ENCODE assay signal across 8 cellular contexts in the genomic region with DNA sequence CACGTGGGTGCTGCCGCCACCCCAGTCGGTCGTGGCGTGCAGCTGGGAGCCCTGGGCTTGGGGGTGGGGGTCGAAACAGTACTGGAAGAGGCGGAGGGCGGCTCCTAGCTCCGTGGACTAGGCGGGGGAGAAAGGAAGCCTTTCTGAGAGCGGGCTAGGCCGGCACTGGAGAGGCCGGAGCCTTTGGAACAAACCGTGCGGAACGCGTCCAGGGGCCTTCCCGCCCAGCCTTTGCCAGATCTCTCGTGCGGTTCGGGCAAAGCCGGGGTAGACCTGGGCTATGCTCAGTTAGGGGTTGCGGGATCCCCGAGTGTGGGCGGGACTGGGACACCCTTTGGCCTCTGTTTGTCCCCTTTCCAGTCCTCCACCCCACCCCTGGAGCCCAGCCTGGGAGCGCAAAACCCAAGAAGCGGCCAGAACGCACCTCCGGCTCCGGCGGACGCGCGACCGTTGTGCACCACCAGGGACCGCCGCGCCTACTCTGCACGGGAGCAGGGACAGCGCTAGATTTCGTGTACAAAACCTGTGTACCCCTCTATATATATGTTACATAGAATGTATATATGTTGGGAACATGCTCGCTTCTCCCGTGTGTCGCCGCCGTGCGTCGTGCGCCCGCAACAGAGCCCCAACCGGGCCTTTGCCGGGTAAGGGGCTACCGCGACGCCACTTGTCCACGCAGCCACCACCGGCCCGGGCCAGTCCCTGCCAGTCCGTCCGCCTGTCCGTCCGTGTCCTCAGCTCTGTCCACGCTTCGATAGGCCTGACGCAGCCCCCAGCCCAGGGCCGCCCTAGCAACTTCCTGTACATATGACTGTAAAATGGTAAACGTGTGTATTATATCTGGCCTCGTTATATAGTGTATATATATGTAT. TPM values are rescaled to one million over a fixed set of nuclear protein-coding genes. Genes with fewer than 3 reads are reported as not detected.
DNase-seq lines count a peak whose midpoint lies in the region; ATAC-seq and TF ChIP-seq lines count a peak whose summit lies in the region.

No MANE protein-coding gene starts in this region.

- peak overlapping the region in 1 of 2 experiments; percentile 67 for H2BK12ac ChIP-seq in mesenchymal stem cell (ENCODE audit: low read length in 2 of 2)

- H3K9ac ChIP-seq in mesenchymal stem cell (ENCODE audit: low read length) = peak overlapping the region; percentile 80

- H3K36me3 ChIP-seq in esophagus muscularis mucosa (peaks cover 15 to 54% (median 42%) of the 10 kb centered on the region in 4 donors), mesenchymal stem cell (ENCODE audit: control insufficient read depth in 1 of 2, insufficient read depth in 2 of 2, low read depth in 1 of 2, low read length in 2 of 2) (peaks cover 56 to 75% of the 10 kb centered on the region in 2 experiments), uterus (no peaks in the 10 kb centered on the region)

- H3K9me3 ChIP-seq in esophagus muscularis mucosa (no peaks in the 10 kb centered on the region), mesenchymal stem cell (ENCODE audit: control insufficient read depth, low read length) (no peaks in the 10 kb centered on the region), uterus (no peaks in the 10 kb centered on the region)

- H3K4me1 ChIP-seq in esophagus muscularis mucosa (peaks cover 53 to 77% (median 63%) of the 10 kb centered on the region in 4 donors), mesenchymal stem cell (ENCODE audit: control insufficient read depth, insufficient read depth, low read depth, low read length) (peaks cover 47% of the 10 kb centered on the region), uterus (peaks cover 6 to 21% of the 10 kb centered on the region in 2 donors)

- H3K4me3 Mint-ChIP-seq in activated naive CD4-positive, alpha-beta T cell treated with anti-CD3 and anti-CD28 coated beads, Interleukin-2, amount 10 ng/mL, durations not matched to agents 7 days and 5 days = no peak overlapping the region

- no peak for ATAC-seq in activated naive CD4-positive, alpha-beta T cell treated with anti-CD3 and anti-CD28 coated beads, Interleukin-2, amount 50 U/mL, for 72 hours

- intact Hi-C loops in esophagus muscularis mucosa (cut with DNase I) (loop anchor here (5.0 kb wide), 2 partner anchors 112 to 222 kb away; no protein-coding TSS in a partner anchor), uterus (cut with DNase I; ENCODE audit: low total_unique reads) (no loop called here)

- H3K4me3 ChIP-seq in esophagus muscularis mucosa (peak overlapping the region; percentile 39 to 52 (median 44)), mesenchymal stem cell (ENCODE audit: insufficient read depth in 1 of 2, low read depth in 1 of 2, low read length in 2 of 2) (peak overlapping the region; percentile 26 to 37), uterus (peak overlapping the region; percentile 21 to 22)

- no peak overlapping the region for H3K23ac ChIP-seq in mesenchymal stem cell (ENCODE audit: low read length in 2 of 2)

- H3K4me2 ChIP-seq in mesenchymal stem cell (ENCODE audit: low read length, poor library complexity, severe bottlenecking) = peak overlapping the region; percentile 81

- H3K27me3 ChIP-seq in esophagus muscularis mucosa (no peaks in the 10 kb centered on the region), mesenchymal stem cell (ENCODE audit: control insufficient read depth in 1 of 2, insufficient read depth in 1 of 2, low read length in 2 of 2) (no peaks in the 10 kb centered on the region), uterus (no peaks in the 10 kb centered on the region)

- peaks cover 22% of the 10 kb centered on the region for H3K4me1 Mint-ChIP-seq in activated naive CD4-positive, alpha-beta T cell treated with anti-CD3 and anti-CD28 coated beads, Interleukin-2, amount 10 ng/mL, durations not matched to agents 7 days and 5 days

- H2BK120ac ChIP-seq in mesenchymal stem cell (ENCODE audit: low read depth, low read length) = peak overlapping the region; percentile 85

- H3K27me3 Mint-ChIP-seq in activated naive CD4-positive, alpha-beta T cell treated with anti-CD3 and anti-CD28 coated beads, Interleukin-2, amount 10 ng/mL, durations not matched to agents 7 days and 5 days = no peaks in the 10 kb centered on the region

- TF ChIP-seq EP300 in esophagus muscularis mucosa (IDR thresholded peaks at IDR 0.05) = no peak

- H4K8ac ChIP-seq in mesenchymal stem cell (ENCODE audit: low read length) = peak overlapping the region; percentile 75

- H2AFZ ChIP-seq in mesenchymal stem cell (ENCODE audit: low read depth, low read length) = no peak overlapping the region

- peak overlapping the region; percentile 31 for H2BK15ac ChIP-seq in mesenchymal stem cell (ENCODE audit: low read depth, poor library complexity, severe bottlenecking)

- no peak for DNase-seq in activated naive CD4-positive, alpha-beta T cell treated with anti-CD3 and anti-CD28 coated beads, Interleukin-2, amount 10 ng/mL, durations not matched to agents 7 days and 5 days
- no peak for DNase-seq in activated naive CD4-positive, alpha-beta T cell treated with anti-CD3 and anti-CD28 coated beads, Interleukin-2, amount 50 U/mL, for 72 hours (ENCODE audit: low spot score in 2 of 2)
- DNase-seq in esophagus muscularis mucosa (ENCODE audit: extremely low spot score) (no peak), mesenchymal stem cell (peak; percentile 81), uterus (peak; percentile 55 to 69), Kasumi-1 (lab: John Stamatoyannopoulos, UW) (no peak), AG08395 (ENCODE audit: low spot score) (no peak), NCI-H1436 treated with DMSO at 0.1 percent for 48 hours (lab: John Stamatoyannopoulos, UW) (no peak)

- TF ChIP-seq CTCF in esophagus muscularis mucosa (IDR thresholded peaks at IDR 0.05) = no peak
- TF ChIP-seq CTCF in uterus (IDR thresholded peaks at IDR 0.05) = no peak

- H2BK5ac ChIP-seq in mesenchymal stem cell (ENCODE audit: low read depth, low read length, poor library complexity, severe bottlenecking) = peak overlapping the region; percentile 69

- CTCF ChIA-PET in activated naive CD4-positive, alpha-beta T cell treated with anti-CD3 and anti-CD28 coated beads, Interleukin-2, amount 10 ng/mL, durations not matched to agents 7 days and 5 days (lab: Charles Lee) = interaction anchor here (0.6 to 5.9 kb wide), 6 partner anchors 10 to 108 kb away, joined by 3 to 95 read pairs (median 6); no protein-coding TSS in a partner anchor

- H3K27ac Mint-ChIP-seq in activated naive CD4-positive, alpha-beta T cell treated with anti-CD3 and anti-CD28 coated beads, Interleukin-2, amount 10 ng/mL, durations not matched to agents 7 days and 5 days = peak overlapping the region; percentile 28
- no peak overlapping the region for H3K27ac Mint-ChIP-seq in activated naive CD4-positive, alpha-beta T cell treated with anti-CD3 and anti-CD28 coated beads, Interleukin-2, amount 50 U/mL, for 72 hours

- H3K9me3 Mint-ChIP-seq in activated naive CD4-positive, alpha-beta T cell treated with anti-CD3 and anti-CD28 coated beads, Interleukin-2, amount 10 ng/mL, durations not matched to agents 7 days and 5 days = no peaks in the 10 kb centered on the region
- no peaks in the 10 kb centered on the region for H3K9me3 Mint-ChIP-seq in activated naive CD4-positive, alpha-beta T cell treated with anti-CD3 and anti-CD28 coated beads, Interleukin-2, amount 50 U/mL, for 72 hours

- H3K18ac ChIP-seq in mesenchymal stem cell (ENCODE audit: low read depth in 1 of 2, low read length in 2 of 2) = peak overlapping the region; percentile 80 to 92

- WGBS in esophagus muscularis mucosa = 62% methylated on average over 47 of the region's 68 CpGs
- 34% methylated on average over 59 of the region's 68 CpGs for WGBS in mesenchymal stem cell

- peaks cover 33% of the 10 kb centered on the region for H3K36me3 Mint-ChIP-seq in activated naive CD4-positive, alpha-beta T cell treated with anti-CD3 and anti-CD28 coated beads, Interleukin-2, amount 10 ng/mL, durations not matched to agents 7 days and 5 days
- no peaks in the 10 kb centered on the region for H3K36me3 Mint-ChIP-seq in activated naive CD4-positive, alpha-beta T cell treated with anti-CD3 and anti-CD28 coated beads, Interleukin-2, amount 50 U/mL, for 72 hours

- H3K14ac ChIP-seq in mesenchymal stem cell (ENCODE audit: low read length in 2 of 2) = peak overlapping the region in 1 of 2 experiments; percentile 89

- H3K79me1 ChIP-seq in mesenchymal stem cell (replicated peaks; ENCODE audit: low read length, poor library complexity, severe bottlenecking) = peaks cover 9% of the 10 kb centered on the region

- peak overlapping the region; percentile 17 for H2AK5ac ChIP-seq in mesenchymal stem cell (ENCODE audit: low read length, severe bottlenecking)

- TF ChIP-seq POLR2A in esophagus muscularis mucosa (IDR thresholded peaks at IDR 0.05; ENCODE audit: low read depth) (no peak), uterus (IDR thresholded peaks at IDR 0.05) (no peak)

- H3K27ac ChIP-seq in esophagus muscularis mucosa (replicated peaks in 1 of 4) = peak overlapping the region; percentile 72 to 83 (median 76)
- peak overlapping the region; percentile 57 for H3K27ac ChIP-seq in mesenchymal stem cell (ENCODE audit: low read length, poor library complexity, severe bottlenecking)
- peak overlapping the region; percentile 78 to 84 for H3K27ac ChIP-seq in uterus

- peak overlapping the region; percentile 89 for H4K91ac ChIP-seq in mesenchymal stem cell (ENCODE audit: low read length)

- peak overlapping the region; percentile 60 to 75 for H3K4ac ChIP-seq in mesenchymal stem cell (ENCODE audit: low read depth in 1 of 2, low read length in 2 of 2)

RNA-seq across cellular contexts. Expression of a gene that starts 26.2 kb away (rescaled TPM):
- total RNA-seq in activated naive CD4-positive, alpha-beta T cell treated with anti-CD3 and anti-CD28 coated beads, Interleukin-2, amount 50 U/mL, for 72 hours = 100 to 1,000 TPM in 1 of 2 donors, 10 to 100 TPM in 1; 67.2 to 103 TPM
- total RNA-seq in esophagus muscularis mucosa = 10 to 100 TPM; 28.1 to 62.6 (median 39.7) TPM
- polyA plus RNA-seq in mesenchymal stem cell (2013, experiment 1 of 2) = 89.9 TPM
- polyA plus RNA-seq in mesenchymal stem cell (2013, experiment 2 of 2) = 89.1 TPM
- total RNA-seq in uterus = 10 to 100 TPM; 24.8 to 94.6 (median 31.5) TPM

Comparison
In these comparisons a context has a peak if more than half of its experiments do, and no peak if none do; other contexts are left out.
1. DNase-seq: peak in mesenchymal stem cell (single experiment) and uterus (2 of 2); none in activated naive CD4-positive, alpha-beta T cell treated with anti-CD3 and anti-CD28 coated beads, Interleukin-2, amount 10 ng/mL, durations not matched to agents 7 days and 5 days (single experiment), activated naive CD4-positive, alpha-beta T cell treated with anti-CD3 and anti-CD28 coated beads, Interleukin-2, amount 50 U/mL, for 72 hours (0 of 2), esophagus muscularis mucosa (single experiment), Kasumi-1 (0 of 2), AG08395 (single experiment) and NCI-H1436 treated with DMSO at 0.1 percent for 48 hours (single experiment).
2. Peak in every context shown above with its lines, with median percentiles within 50 percentile points of each other: H3K27ac ChIP-seq and H3K4me3 ChIP-seq.